ENCODE assay signal across 1 cellular context in genomic region chr2:190318514-190318913, GRCh38.
TF ChIP-seq lines count a peak whose summit lies in the region.

No MANE protein-coding gene starts in this region.

TF ChIP-seq in liver, 16 proteins besides CTCF, POLR2A, EP300 and RAD21 (continued from another document):
- TF ChIP-seq, protein P1, sequence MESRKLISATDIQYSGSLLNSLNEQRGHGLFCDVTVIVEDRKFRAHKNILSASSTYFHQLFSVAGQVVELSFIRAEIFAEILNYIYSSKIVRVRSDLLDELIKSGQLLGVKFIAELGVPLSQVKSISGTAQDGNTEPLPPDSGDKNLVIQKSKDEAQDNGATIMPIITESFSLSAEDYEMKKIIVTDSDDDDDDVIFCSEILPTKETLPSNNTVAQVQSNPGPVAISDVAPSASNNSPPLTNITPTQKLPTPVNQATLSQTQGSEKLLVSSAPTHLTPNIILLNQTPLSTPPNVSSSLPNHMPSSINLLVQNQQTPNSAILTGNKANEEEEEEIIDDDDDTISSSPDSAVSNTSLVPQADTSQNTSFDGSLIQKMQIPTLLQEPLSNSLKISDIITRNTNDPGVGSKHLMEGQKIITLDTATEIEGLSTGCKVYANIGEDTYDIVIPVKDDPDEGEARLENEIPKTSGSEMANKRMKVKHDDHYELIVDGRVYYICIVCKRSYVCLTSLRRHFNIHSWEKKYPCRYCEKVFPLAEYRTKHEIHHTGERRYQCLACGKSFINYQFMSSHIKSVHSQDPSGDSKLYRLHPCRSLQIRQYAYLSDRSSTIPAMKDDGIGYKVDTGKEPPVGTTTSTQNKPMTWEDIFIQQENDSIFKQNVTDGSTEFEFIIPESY (IDR thresholded peaks at IDR 0.05): no peak
- TF ChIP-seq ATF3 (IDR thresholded peaks at IDR 0.05) (no peak), RXRA (IDR thresholded peaks at IDR 0.05) (no peak), JUND (IDR thresholded peaks at IDR 0.05) (no peak), MAX (IDR thresholded peaks at IDR 0.05) (no peak), TAF1 (conservative IDR thresholded peaks at IDR 0.05) (no peak), HNF4G (IDR thresholded peaks at IDR 0.05) (no peak)
